8 cellular contexts compared by ENCODE assay signal in genomic region chr7:106009511-106010226, GRCh38. TPM values are rescaled to one million over a fixed set of nuclear protein-coding genes. Genes with fewer than 3 reads are reported as not detected.
DNase-seq lines count a peak whose midpoint lies in the region; ATAC-seq and TF ChIP-seq lines count a peak whose summit lies in the region.

No MANE protein-coding gene starts in this region.

- peaks cover 6% of the 10 kb centered on the region for H3K9me3 Mint-ChIP-seq in dendritic cell treated with granulocyte-macrophage colony-stimulating factor and Interleukin-4, amounts not matched to agents 40 ng/mL and 50 ng/mL, for 4 days

- peak; percentile 78 for DNase-seq in GM10266 (ENCODE audit: extremely low spot score)
- peak; percentile 96 for DNase-seq in NCI-H226
- peak; percentile 77 for DNase-seq in activated CD4-positive, alpha-beta T cell treated with anti-CD3 and anti-CD28 coated beads, Interleukin-2, amount 50 U/mL, for 4 hours
- peak; percentile 82 for DNase-seq in stimulated activated CD4-positive, alpha-beta T cell treated with anti-CD3 and anti-CD28 coated beads, Interleukin-4, amount 100 ng/mL, for 24 hours

- H3K36me3 Mint-ChIP-seq in dendritic cell treated with granulocyte-macrophage colony-stimulating factor and Interleukin-4, amounts not matched to agents 40 ng/mL and 50 ng/mL, for 4 days (ENCODE audit: low read depth) = no peaks in the 10 kb centered on the region

- no peak overlapping the region for H3K9ac ChIP-seq in liver (ENCODE audit: low read depth in 1 of 2, low read length in 2 of 2)

- H3K27me3 ChIP-seq in liver (ENCODE audit: control insufficient read depth in 4 of 4, insufficient read depth in 4 of 4, low read length in 3 of 4) = no peaks in the 10 kb centered on the region

- peaks cover 0 to 3% (median 0%) of the 10 kb centered on the region in 4 donors for H3K4me1 ChIP-seq in liver (ENCODE audit: control insufficient read depth in 4 of 4, insufficient read depth in 4 of 4, low read length in 3 of 4)

- no peak overlapping the region for H3K27ac ChIP-seq in liver (ENCODE audit: low read depth in 1 of 2, low read length in 2 of 2)

- 18% methylated on average over 29 of the region's 29 CpGs for WGBS in liver

- peaks cover 48% of the 10 kb centered on the region for H3K27me3 Mint-ChIP-seq in dendritic cell treated with granulocyte-macrophage colony-stimulating factor and Interleukin-4, amounts not matched to agents 40 ng/mL and 50 ng/mL, for 4 days

- H3K4me3 ChIP-seq in liver (ENCODE audit: low read depth in 1 of 3, low read length in 3 of 3) = no peak overlapping the region

- TF ChIP-seq RAD21 in liver (IDR thresholded peaks at IDR 0.05) = peak; percentile 85 to 95

- H3K36me3 ChIP-seq in liver (ENCODE audit: control insufficient read depth in 4 of 4, insufficient read depth in 3 of 4, low read depth in 1 of 4, low read length in 3 of 4) = no peaks in the 10 kb centered on the region

- peak; percentile 68 for ATAC-seq in HG02852 (IDR thresholded peaks at IDR 0.05; ENCODE audit: unreplicated experiment)
- no peak for ATAC-seq in GM21367 (IDR thresholded peaks at IDR 0.05; ENCODE audit: unreplicated experiment)

- TF ChIP-seq CTCF in GM10266 (IDR thresholded peaks at IDR 0.05; ENCODE audit: control insufficient read depth, insufficient read depth, low read depth, missing control alignments) = peak; percentile 86
- TF ChIP-seq CTCF in liver (IDR thresholded peaks at IDR 0.05; ENCODE audit: low read depth, low read length, missing input control) = peak; percentile 95

- H3K4me3 Mint-ChIP-seq in dendritic cell treated with granulocyte-macrophage colony-stimulating factor and Interleukin-4, amounts not matched to agents 40 ng/mL and 50 ng/mL, for 4 days = peak overlapping the region; percentile 38

- no peaks in the 10 kb centered on the region for H3K9me3 ChIP-seq in liver (ENCODE audit: control insufficient read depth in 4 of 4, low read length in 3 of 4)

- intact Hi-C loops in dendritic cell treated with granulocyte-macrophage colony-stimulating factor and Interleukin-4, amounts not matched to agents 40 ng/mL and 50 ng/mL, for 4 days (cut with micrococcal nuclease) = loop anchor here (1.0 kb wide), 1 partner anchor 249 kb away; no protein-coding TSS in a partner anchor

- H3K4me1 Mint-ChIP-seq in dendritic cell treated with granulocyte-macrophage colony-stimulating factor and Interleukin-4, amounts not matched to agents 40 ng/mL and 50 ng/mL, for 4 days (ENCODE audit: low read depth) = peaks cover 14% of the 10 kb centered on the region

- H3K27ac Mint-ChIP-seq in dendritic cell treated with granulocyte-macrophage colony-stimulating factor and Interleukin-4, amounts not matched to agents 40 ng/mL and 50 ng/mL, for 4 days = no peak overlapping the region

TF ChIP-seq in liver, 16 proteins besides CTCF, POLR2A, EP300 and RAD21:
- no peak for TF ChIP-seq NR2F2 (IDR thresholded peaks at IDR 0.05)
- TF ChIP-seq HNF4G (IDR thresholded peaks at IDR 0.05) = no peak
- TF ChIP-seq TAF1 (conservative IDR thresholded peaks at IDR 0.05) = no peak
- no peak for TF ChIP-seq MAX (IDR thresholded peaks at IDR 0.05)
- no peak for TF ChIP-seq YY1 (IDR thresholded peaks at IDR 0.05)
- TF ChIP-seq HNF4A (conservative IDR thresholded peaks at IDR 0.05) = no peak
- TF ChIP-seq RXRA (IDR thresholded peaks at IDR 0.05) = no peak
- TF ChIP-seq FOXA1 (IDR thresholded peaks at IDR 0.05) = no peak
- no peak for TF ChIP-seq FOXA2 (IDR thresholded peaks at IDR 0.05)
- no peak for TF ChIP-seq JUND (IDR thresholded peaks at IDR 0.05)
- TF ChIP-seq ATF3 (IDR thresholded peaks at IDR 0.05) = no peak
- no peak for TF ChIP-seq EGR1 (IDR thresholded peaks at IDR 0.05; ENCODE audit: low read depth in 2 of 2)
- TF ChIP-seq SP1 (IDR thresholded peaks at IDR 0.05) = no peak
- TF ChIP-seq GABPA (IDR thresholded peaks at IDR 0.05 in 1 of 2, conservative IDR thresholded peaks at IDR 0.05 in 1 of 2) = no peak
- no peak for TF ChIP-seq ZBTB33 (IDR thresholded peaks at IDR 0.05)
- no peak for TF ChIP-seq REST (IDR thresholded peaks at IDR 0.05)

RNA-seq across cellular contexts. Expression of gene CDHR3, which starts 46.6 kb away (rescaled TPM):
- total RNA-seq in liver = 10 to 100 TPM in 1 of 2 donors, 1 to 10 TPM in 1; 2.5 to 10.5 TPM
- 1 to 10 TPM; 1.0 to 1.2 TPM for polyA plus RNA-seq in liver
